Comparison of ENCODE assay signal across 29 cellular contexts in genomic region chr10:64103750-64104149, GRCh38.
"Had no signal": no experiment of that assay in that cellular context is flagged by ENCODE, and none has a peak within 500 bp of the region (broad histone marks: within the 10 kb centered on the region; RNA-seq: fewer than 3 reads in every experiment).

No MANE protein-coding gene starts in this region.

- H3K27me3 ChIP-seq: adrenal gland, body of pancreas, cardiac muscle cell, colonic mucosa, gastrocnemius medialis, hepatocyte, sigmoid colon, vagina had no signal

- FAIRE-seq: keratinocyte, small intestine, TTC549 had no signal

- DNase-seq: activated CD4-positive, alpha-beta memory T cell treated with anti-CD3 and anti-CD28 coated beads for 36 hours; activated CD4-positive, alpha-beta T cell treated with anti-CD3 and anti-CD28 coated beads for 48 hours; activated CD8-positive, alpha-beta memory T cell treated with anti-CD3 and anti-CD28 coated beads, Interleukin-2, amount 50 U/mL, for 4 hours; activated effector memory CD4-positive, alpha-beta T cell treated with anti-CD3 and anti-CD28 coated beads, Interleukin-2, amount 50 U/mL, for 16 hours; activated naive CD4-positive, alpha-beta T cell treated with anti-CD3 and anti-CD28 coated beads for 36 hours; activated naive CD8-positive, alpha-beta T cell treated with anti-CD3 and anti-CD28 coated beads for 36 hours; activated T-cell treated with anti-CD3 and anti-CD28 coated beads, Interleukin-2, amount 50 U/mL, for 1 hour; adrenal gland; aorta; body of pancreas; cerebellar nuclear complex; colonic mucosa; effector CD8-positive, alpha-beta T cell; gastrocnemius medialis; mesenchymal stem cell; sigmoid colon; small intestine; stimulated activated CD4-positive, alpha-beta T cell treated with anti-CD3 and anti-CD28 coated beads, Interleukin-4, amount 100 ng/mL, for 24 hours; T-helper 1 cell; WERI-Rb-1 had no signal

- H3K4me2 ChIP-seq: hepatocyte had no signal

- H3K4me3 ChIP-seq: adrenal gland, body of pancreas, cardiac muscle cell, colonic mucosa, gastrocnemius medialis, hepatocyte, sigmoid colon, thoracic aorta, vagina had no signal

- H3K79me2 ChIP-seq: hepatocyte had no signal

- ATAC-seq: activated CD4-positive, CD25-positive, alpha-beta regulatory T cell treated with anti-CD3 and anti-CD28 coated beads, Interleukin-2, amount 50 U/mL, for 24 hours; body of pancreas; gastrocnemius medialis; natural killer cell treated with Interleukin-12 subunit alpha and Interleukin-12 subunit beta and Interleukin-15 and Interleukin-18, amount 100 ng/mL, for 72 hours; stimulated activated effector memory CD8-positive, alpha-beta T cell treated with anti-CD3 and anti-CD28 coated beads, Interleukin-12 subunit alpha, Interleukin-12 subunit beta, amount 100 ng/mL, for 72 hours had no signal

- H3K27ac ChIP-seq: adrenal gland, body of pancreas, cardiac muscle cell, colonic mucosa, gastrocnemius medialis, hepatocyte, sigmoid colon, thoracic aorta, vagina, WERI-Rb-1 had no signal

- H2AFZ ChIP-seq: hepatocyte had no signal

- H3K9me3 ChIP-seq: adrenal gland, body of pancreas, colonic mucosa, gastrocnemius medialis, sigmoid colon, thoracic aorta, vagina had no signal

- H3K4me1 ChIP-seq: adrenal gland, body of pancreas, colonic mucosa, gastrocnemius medialis, sigmoid colon, vagina had no signal

- H3K36me3 ChIP-seq: adrenal gland, cardiac muscle cell, colonic mucosa, gastrocnemius medialis, sigmoid colon, thoracic aorta, vagina, WERI-Rb-1 had no signal
